In genomic region chr10:36147529-36147928, GRCh38 we compare ENCODE assay signal across 34 cellular contexts.
"Had no signal": no experiment of that assay in that cellular context is flagged by ENCODE, and none has a peak within 500 bp of the region (broad histone marks: within the 10 kb centered on the region; RNA-seq: fewer than 3 reads in every experiment).

No MANE protein-coding gene starts in this region.

- DNase-seq: activated CD4-positive, alpha-beta T cell treated with anti-CD3 and anti-CD28 coated beads for 1 hour; activated CD4-positive, alpha-beta T cell treated with anti-CD3 and anti-CD28 coated beads for 36 hours; activated CD4-positive, alpha-beta T cell treated with anti-CD3 and anti-CD28 coated beads for 48 hours; activated CD4-positive, alpha-beta T cell treated with anti-CD3 and anti-CD28 coated beads, Interleukin-2, amount 10 ng/mL, durations not matched to agents 7 days and 5 days; activated CD4-positive, alpha-beta T cell treated with anti-CD3 and anti-CD28 coated beads, Interleukin-2, amount 50 U/mL, for 48 hours; activated CD4-positive, CD25-positive, alpha-beta regulatory T cell; activated CD8-positive, alpha-beta memory T cell treated with anti-CD3 and anti-CD28 coated beads, Interleukin-2, amount 50 U/mL, for 48 hours; activated CD8-positive, alpha-beta T cell treated with anti-CD3 and anti-CD28 coated beads for 36 hours; activated effector memory CD4-positive, alpha-beta T cell treated with Interleukin-2 at 50 U/mL for 16 hours; activated gamma-delta T cell; activated naive CD4-positive, alpha-beta T cell treated with anti-CD3 and anti-CD28 coated beads, Interleukin-2, amount 10 ng/mL, durations not matched to agents 7 days and 5 days; activated naive CD4-positive, alpha-beta T cell treated with Interleukin-2 at 50 U/mL for 16 hours; activated naive CD8-positive, alpha-beta T cell treated with anti-CD3 and anti-CD28 coated beads, Interleukin-2, amount 10 ng/mL, durations not matched to agents 7 days and 5 days; activated naive CD8-positive, alpha-beta T cell treated with anti-CD3 and anti-CD28 coated beads, Interleukin-2, amount 50 U/mL, for 24 hours; activated T-cell treated with anti-CD3 and anti-CD28 coated beads, Interleukin-2, amount 50 U/mL, for 24 hours; activated T-cell treated with anti-CD3 and anti-CD28 coated beads, Interleukin-2, amount 50 U/mL, for 48 hours; amygdala; anterior cingulate cortex; body of pancreas; brain microvascular endothelial cell; central memory CD4-positive, alpha-beta T cell; SW 1271; T-helper 1 cell; T-helper 2 cell; T-helper 9 cell; WERI-Rb-1 had no signal

- H3K27me3 Mint-ChIP-seq: activated CD4-positive, alpha-beta T cell treated with anti-CD3 and anti-CD28 coated beads for 36 hours; activated CD4-positive, alpha-beta T cell treated with anti-CD3 and anti-CD28 coated beads, Interleukin-2, amount 10 ng/mL, durations not matched to agents 7 days and 5 days; activated CD8-positive, alpha-beta T cell treated with anti-CD3 and anti-CD28 coated beads for 36 hours; activated naive CD4-positive, alpha-beta T cell treated with anti-CD3 and anti-CD28 coated beads, Interleukin-2, amount 10 ng/mL, durations not matched to agents 7 days and 5 days; activated naive CD4-positive, alpha-beta T cell treated with anti-CD3 and anti-CD28 coated beads, Interleukin-2, amount 50 U/mL, for 24 hours; activated naive CD8-positive, alpha-beta T cell; activated naive CD8-positive, alpha-beta T cell treated with anti-CD3 and anti-CD28 coated beads, Interleukin-2, amount 10 ng/mL, durations not matched to agents 7 days and 5 days; activated naive CD8-positive, alpha-beta T cell treated with anti-CD3 and anti-CD28 coated beads, Interleukin-2, amount 50 U/mL, for 24 hours; activated T-cell treated with anti-CD3 and anti-CD28 coated beads, Interleukin-2, amount 50 U/mL, for 24 hours had no signal

- H3K4me1 Mint-ChIP-seq: activated CD4-positive, alpha-beta T cell treated with anti-CD3 and anti-CD28 coated beads for 36 hours; activated CD4-positive, alpha-beta T cell treated with anti-CD3 and anti-CD28 coated beads, Interleukin-2, amount 10 ng/mL, durations not matched to agents 7 days and 5 days; activated naive CD4-positive, alpha-beta T cell treated with anti-CD3 and anti-CD28 coated beads, Interleukin-2, amount 10 ng/mL, durations not matched to agents 7 days and 5 days; activated naive CD4-positive, alpha-beta T cell treated with anti-CD3 and anti-CD28 coated beads, Interleukin-2, amount 50 U/mL, for 24 hours; activated naive CD8-positive, alpha-beta T cell treated with anti-CD3 and anti-CD28 coated beads, Interleukin-2, amount 10 ng/mL, durations not matched to agents 7 days and 5 days; activated naive CD8-positive, alpha-beta T cell treated with anti-CD3 and anti-CD28 coated beads, Interleukin-2, amount 50 U/mL, for 24 hours had no signal

- H3K27me3 ChIP-seq: ascending aorta, body of pancreas, brain microvascular endothelial cell, breast epithelium had no signal

- H3K36me3 Mint-ChIP-seq: activated naive CD4-positive, alpha-beta T cell treated with anti-CD3 and anti-CD28 coated beads, Interleukin-2, amount 10 ng/mL, durations not matched to agents 7 days and 5 days; activated naive CD4-positive, alpha-beta T cell treated with anti-CD3 and anti-CD28 coated beads, Interleukin-2, amount 50 U/mL, for 24 hours; activated naive CD8-positive, alpha-beta T cell; activated naive CD8-positive, alpha-beta T cell treated with anti-CD3 and anti-CD28 coated beads, Interleukin-2, amount 10 ng/mL, durations not matched to agents 7 days and 5 days had no signal

- H3K4me3 ChIP-seq: ascending aorta, body of pancreas, breast epithelium had no signal

- H3K4me3 Mint-ChIP-seq: activated CD4-positive, alpha-beta T cell treated with anti-CD3 and anti-CD28 coated beads for 36 hours; activated CD4-positive, alpha-beta T cell treated with anti-CD3 and anti-CD28 coated beads, Interleukin-2, amount 10 ng/mL, durations not matched to agents 7 days and 5 days; activated CD8-positive, alpha-beta T cell treated with anti-CD3 and anti-CD28 coated beads for 36 hours; activated naive CD4-positive, alpha-beta T cell treated with anti-CD3 and anti-CD28 coated beads, Interleukin-2, amount 10 ng/mL, durations not matched to agents 7 days and 5 days; activated naive CD4-positive, alpha-beta T cell treated with anti-CD3 and anti-CD28 coated beads, Interleukin-2, amount 50 U/mL, for 24 hours; activated naive CD8-positive, alpha-beta T cell; activated naive CD8-positive, alpha-beta T cell treated with anti-CD3 and anti-CD28 coated beads, Interleukin-2, amount 10 ng/mL, durations not matched to agents 7 days and 5 days; activated naive CD8-positive, alpha-beta T cell treated with anti-CD3 and anti-CD28 coated beads, Interleukin-2, amount 50 U/mL, for 24 hours; activated T-cell treated with anti-CD3 and anti-CD28 coated beads, Interleukin-2, amount 50 U/mL, for 24 hours; T-helper 1 cell treated with Interleukin-12 subunit alpha and Interleukin-12 subunit beta and Interleukin-4 antibody, amounts not matched to agents 30 μg/mL and 1 μg/mL, for 36 hours; T-helper 2 cell treated with Interferon-gamma antibody and Interleukin-4, amounts not matched to agents 5 μg/mL and 100 μg/mL, for 36 hours; WTC11 had no signal

- H3K36me3 ChIP-seq: ascending aorta, brain microvascular endothelial cell, breast epithelium, WERI-Rb-1 had no signal

- H3K9me3 ChIP-seq: breast epithelium had no signal

- H3K27ac ChIP-seq: ascending aorta, body of pancreas, brain microvascular endothelial cell, breast epithelium, WERI-Rb-1 had no signal

- H3K4me1 ChIP-seq: ascending aorta, body of pancreas, breast epithelium had no signal

- H3K27ac Mint-ChIP-seq: activated CD4-positive, alpha-beta T cell treated with anti-CD3 and anti-CD28 coated beads for 36 hours; activated CD4-positive, alpha-beta T cell treated with anti-CD3 and anti-CD28 coated beads, Interleukin-2, amount 10 ng/mL, durations not matched to agents 7 days and 5 days; activated CD8-positive, alpha-beta T cell treated with anti-CD3 and anti-CD28 coated beads for 36 hours; activated naive CD4-positive, alpha-beta T cell treated with anti-CD3 and anti-CD28 coated beads, Interleukin-2, amount 10 ng/mL, durations not matched to agents 7 days and 5 days; activated naive CD4-positive, alpha-beta T cell treated with anti-CD3 and anti-CD28 coated beads, Interleukin-2, amount 50 U/mL, for 24 hours; activated naive CD8-positive, alpha-beta T cell; activated naive CD8-positive, alpha-beta T cell treated with anti-CD3 and anti-CD28 coated beads, Interleukin-2, amount 10 ng/mL, durations not matched to agents 7 days and 5 days; activated naive CD8-positive, alpha-beta T cell treated with anti-CD3 and anti-CD28 coated beads, Interleukin-2, amount 50 U/mL, for 24 hours; activated T-cell treated with anti-CD3 and anti-CD28 coated beads, Interleukin-2, amount 50 U/mL, for 24 hours; activated T-helper 2 cell treated with anti-CD3 and anti-CD28 coated beads, Interferon-gamma antibody, Interleukin-2, Interleukin-4, amounts not matched to agents 10 μg/mL and 5 μg/mL and 100 μg/mL, durations not matched to agents 14 hours and 24 hours and 36 hours; T-helper 1 cell treated with Interleukin-12 subunit alpha and Interleukin-12 subunit beta and Interleukin-4 antibody, amounts not matched to agents 30 μg/mL and 1 μg/mL, for 36 hours; T-helper 2 cell treated with Interferon-gamma antibody and Interleukin-4, amounts not matched to agents 5 μg/mL and 100 μg/mL, for 36 hours; WTC11 had no signal
